Comparison of ENCODE assay signal across 8 cellular contexts in genomic region chr4:151099976-151100417, GRCh38. TPM values are rescaled to one million over a fixed set of nuclear protein-coding genes. Genes with fewer than 3 reads are reported as not detected.
DNase-seq lines count a peak whose midpoint lies in the region; ATAC-seq and TF ChIP-seq lines count a peak whose summit lies in the region.

No MANE protein-coding gene starts in this region.

- peak; percentile 1 for ATAC-seq in HG02885 (IDR thresholded peaks at IDR 0.05; ENCODE audit: poor library complexity, unreplicated experiment)
- no peak for ATAC-seq in GM19463 (IDR thresholded peaks at IDR 0.05; ENCODE audit: unreplicated experiment)
- ATAC-seq in HG02870 (IDR thresholded peaks at IDR 0.05; ENCODE audit: unreplicated experiment): no peak

- H3K9me3 Mint-ChIP-seq in activated naive CD8-positive, alpha-beta T cell treated with anti-CD3 and anti-CD28 coated beads for 36 hours: no peaks in the 10 kb centered on the region

- intact Hi-C loops in left ventricle myocardium inferior (cut with micrococcal nuclease): no loop called here

- peaks cover 52% of the 10 kb centered on the region for H3K36me3 Mint-ChIP-seq in activated naive CD8-positive, alpha-beta T cell treated with anti-CD3 and anti-CD28 coated beads for 36 hours

- peaks cover 38% of the 10 kb centered on the region for H3K4me1 Mint-ChIP-seq in activated naive CD8-positive, alpha-beta T cell treated with anti-CD3 and anti-CD28 coated beads for 36 hours

- peak overlapping the region; percentile 84 for H3K4me3 ChIP-seq in left ventricle myocardium inferior
- H3K4me3 ChIP-seq in retinal pigment epithelial cell (ENCODE audit: low read length): peak overlapping the region; percentile 100

- no peaks in the 10 kb centered on the region for H3K9me3 ChIP-seq in left ventricle myocardium inferior (replicated peaks)

- DNase-seq in GM04503 (ENCODE audit: low read depth): peak; percentile 10
- no peak for DNase-seq in activated naive CD8-positive, alpha-beta T cell treated with anti-CD3 and anti-CD28 coated beads for 36 hours
- no peak for DNase-seq in left ventricle myocardium inferior
- peak; percentile 31 for DNase-seq in retinal pigment epithelial cell (ENCODE audit: low read depth)
- DNase-seq in GM20000 (ENCODE audit: low spot score): no peak

- peaks cover 47% of the 10 kb centered on the region for H3K4me1 ChIP-seq in left ventricle myocardium inferior

- H3K27ac ChIP-seq in left ventricle myocardium inferior (replicated peaks): peak overlapping the region; percentile 82

- H3K27me3 ChIP-seq in left ventricle myocardium inferior (ENCODE audit: low read depth): no peaks in the 10 kb centered on the region

- TF ChIP-seq CTCF in left ventricle myocardium inferior (IDR thresholded peaks at IDR 0.05; ENCODE audit: borderline replicate concordance): no peak
- no peak for TF ChIP-seq CTCF in retinal pigment epithelial cell (conservative IDR thresholded peaks at IDR 0.05; ENCODE audit: low read depth, low read length)
- no peak for TF ChIP-seq CTCF in GM20000 (IDR thresholded peaks at IDR 0.05; ENCODE audit: extremely low read depth, missing control alignments)

- peaks cover 6% of the 10 kb centered on the region for H3K27me3 Mint-ChIP-seq in activated naive CD8-positive, alpha-beta T cell treated with anti-CD3 and anti-CD28 coated beads for 36 hours

- peak overlapping the region; percentile 98 for H3K4me3 Mint-ChIP-seq in activated naive CD8-positive, alpha-beta T cell treated with anti-CD3 and anti-CD28 coated beads for 36 hours

- peaks cover 45% of the 10 kb centered on the region for H3K36me3 ChIP-seq in left ventricle myocardium inferior

- H3K27ac Mint-ChIP-seq in activated naive CD8-positive, alpha-beta T cell treated with anti-CD3 and anti-CD28 coated beads for 36 hours: peak overlapping the region; percentile 99

RNA-seq across cellular contexts. Expression of gene RPS3A, which starts 0.6 kb away (rescaled TPM):
- 1,000 to 10,000 TPM; 2,830 to 2,978 TPM for total RNA-seq in activated naive CD8-positive, alpha-beta T cell treated with anti-CD3 and anti-CD28 coated beads for 36 hours
- total RNA-seq in left ventricle myocardium inferior: 1,043 TPM

Comparison
In these comparisons a context has a peak if more than half of its experiments do, and no peak if none do; other contexts are left out.
1. DNase-seq: peak in GM04503 (single experiment) and retinal pigment epithelial cell (single experiment); none in activated naive CD8-positive, alpha-beta T cell treated with anti-CD3 and anti-CD28 coated beads for 36 hours (single experiment), left ventricle myocardium inferior (single experiment) and GM20000 (single experiment).